19 cellular contexts compared by ENCODE assay signal in genomic region chr4:25569726-25570125, GRCh38.
"Had no signal": no experiment of that assay in that cellular context is flagged by ENCODE, and none has a peak within 500 bp of the region (broad histone marks: within the 10 kb centered on the region; RNA-seq: fewer than 3 reads in every experiment).

No MANE protein-coding gene starts in this region.

- H3K79me2 ChIP-seq: hepatocyte had no signal

- H3K4me3 ChIP-seq: heart right ventricle, hepatocyte, lung, ovary, right atrium auricular region, skin epidermis, spleen, suprapubic skin, thoracic aorta, tibial artery, uterus had no signal

- H2AFZ ChIP-seq: hepatocyte had no signal

- H3K4me2 ChIP-seq: hepatocyte had no signal

- ATAC-seq: heart right ventricle; left lobe of liver; naive thymus-derived CD4-positive, alpha-beta T cell; natural killer cell treated with Interleukin-12 subunit alpha and Interleukin-12 subunit beta and Interleukin-15 and Interleukin-18, amount 100 ng/mL, for 72 hours; sciatic nerve; stimulated activated effector memory CD8-positive, alpha-beta T cell treated with anti-CD3 and anti-CD28 coated beads, Interleukin-12 subunit alpha, Interleukin-12 subunit beta, amount 100 ng/mL, for 72 hours had no signal

- H3K36me3 ChIP-seq: heart right ventricle, ovary, right atrium auricular region, spleen, suprapubic skin, thoracic aorta, tibial artery, uterus had no signal

- H3K4me1 ChIP-seq: heart right ventricle, right atrium auricular region, suprapubic skin, tibial artery, uterus had no signal

- H3K27ac ChIP-seq: heart right ventricle, ovary, right atrium auricular region, skin epidermis, suprapubic skin, thoracic aorta, tibial artery, uterus had no signal

- H3K27me3 ChIP-seq: hepatocyte, ovary, right atrium auricular region, spleen, suprapubic skin, tibial artery, uterus had no signal

- DNase-seq: heart right ventricle; mesendoderm; naive thymus-derived CD4-positive, alpha-beta T cell; ovary; spleen; stimulated activated CD4-positive, alpha-beta T cell treated with anti-CD3 and anti-CD28 coated beads, Interleukin-4, amount 100 ng/mL, for 24 hours; stimulated activated naive CD4-positive, alpha-beta T cell; tibial artery; uterus had no signal

- H3K9me3 ChIP-seq: heart right ventricle, ovary, right atrium auricular region, spleen, suprapubic skin, thoracic aorta, tibial artery, uterus had no signal
